ENCODE assay signal across 23 cellular contexts in the genomic region with DNA sequence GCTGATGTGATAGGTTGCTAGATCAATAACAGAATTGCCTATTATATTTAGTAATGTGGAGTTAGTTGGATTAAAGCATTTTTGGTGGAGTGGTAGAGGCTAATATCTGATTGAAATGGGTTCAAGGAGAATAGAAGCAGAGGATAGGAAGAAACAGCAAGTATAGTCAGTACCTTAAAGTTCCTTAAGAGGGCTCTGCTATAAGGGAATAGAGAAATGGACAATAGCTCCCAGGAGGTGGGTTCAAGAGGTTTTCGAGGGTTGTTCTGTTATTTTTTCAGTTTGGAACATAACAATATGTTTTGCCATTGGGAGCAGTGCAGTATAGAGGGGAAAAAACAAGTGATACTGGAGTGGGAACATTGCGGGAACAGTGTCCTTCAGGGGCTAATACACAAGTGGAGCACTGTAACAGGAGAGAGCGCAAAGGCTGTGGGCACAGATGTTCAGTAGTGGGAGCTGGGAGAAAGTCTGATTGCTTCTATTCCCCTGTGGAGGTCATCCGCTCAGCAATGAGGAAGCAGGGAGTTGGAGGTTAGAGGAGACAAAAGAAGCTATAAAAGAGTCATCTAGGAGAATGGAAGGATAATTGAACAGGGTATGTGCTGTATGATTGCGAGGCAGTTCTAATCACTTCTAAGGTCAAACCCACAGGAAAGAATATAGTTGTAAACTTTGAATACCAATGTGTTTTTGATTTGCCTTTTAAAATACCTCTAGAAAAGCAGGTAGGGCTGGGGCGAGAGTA. TPM values are rescaled to one million over a fixed set of nuclear protein-coding genes. Genes with fewer than 3 reads are reported as not detected.
A peak's percentile ranks its signal among the peaks of the same experiment; 100 is the strongest.
DNase-seq lines count a peak whose midpoint lies in the region; ATAC-seq and TF ChIP-seq lines count a peak whose summit lies in the region.
"Had no signal": no experiment of that assay in that cellular context is flagged by ENCODE, and none has a peak within 500 bp of the region (broad histone marks: within the 10 kb centered on the region; RNA-seq: fewer than 3 reads in every experiment).

No MANE protein-coding gene starts in this region.

- POLR2A ChIA-PET in AG04450 (lab: Yijun Ruan, JAX) (no interaction called here), OCI-LY7 (lab: Charles Lee) (interaction anchor here (1.0 to 1.4 kb wide), 2 partner anchors 25 to 228 kb away, joined by 3 read pairs; no protein-coding TSS in a partner anchor)

- H3K79me2 ChIP-seq in GM23338 (replicated peaks; ENCODE audit: insufficient read depth), result peaks cover 36% of the 10 kb centered on the region
- peaks cover 32% of the 10 kb centered on the region for H3K79me2 ChIP-seq in OCI-LY7 (ENCODE audit: insufficient read depth, low read depth, low read length)

- peaks cover 11% of the 10 kb centered on the region; the same call in 2 of the 3 replicates for H3K4me1 Mint-ChIP-seq in GM23338

- peaks cover 9% of the 10 kb centered on the region; the same call in 1 of the 2 replicates for H3K4me1 ChIP-seq in GM23338 (ENCODE audit: insufficient read depth)
- peaks cover 26% of the 10 kb centered on the region for H3K4me1 ChIP-seq in OCI-LY7 (ENCODE audit: insufficient read depth, low read length, poor library complexity, severe bottlenecking)

- no peaks in the 10 kb centered on the region for H3K9me2 ChIP-seq in GM23338 (ENCODE audit: insufficient read depth)
- no peaks in the 10 kb centered on the region for H3K9me2 ChIP-seq in OCI-LY7 (ENCODE audit: insufficient read depth, low read length)

- H3K27ac Mint-ChIP-seq in GM23338, result no peak overlapping the region
- H3K27ac Mint-ChIP-seq: activated naive CD4-positive, alpha-beta T cell treated with anti-CD3 and anti-CD28 coated beads for 36 hours; CD14-positive monocyte; natural killer cell had no signal

- no peaks in the 10 kb centered on the region for H3F3A ChIP-seq in GM23338 (replicated peaks; ENCODE audit: low read depth)

- H2AFZ ChIP-seq in GM23338, result no peak overlapping the region
- no peak overlapping the region for H2AFZ ChIP-seq in OCI-LY7 (ENCODE audit: low read length)
- H2AFZ ChIP-seq: GM23248 had no signal

- intact Hi-C loops in OCI-LY7 (cut with micrococcal nuclease; ENCODE audit: unreplicated experiment), result no loop called here

- no peaks in the 10 kb centered on the region; the same call in 2 of the 3 replicates for H3K9me3 Mint-ChIP-seq in GM23338
- H3K9me3 Mint-ChIP-seq: activated naive CD4-positive, alpha-beta T cell treated with anti-CD3 and anti-CD28 coated beads for 36 hours; activated T-cell treated with anti-CD3 and anti-CD28 coated beads, Interleukin-2, amount 50 U/mL, for 4 hours; CD14-positive monocyte; natural killer cell; stimulated activated effector memory CD8-positive, alpha-beta T cell treated with anti-CD3 and anti-CD28 coated beads, Interleukin-12 subunit alpha, Interleukin-12 subunit beta, amount 100 ng/mL, for 72 hours had no signal

- peaks cover 19% of the 10 kb centered on the region; the same call in 2 of the 3 replicates for H3K36me3 Mint-ChIP-seq in GM23338 (ENCODE audit: low read depth)

- H3K27me3 ChIP-seq in AG04450 (ENCODE audit: control insufficient read depth, insufficient read depth, low read length) (no peaks in the 10 kb centered on the region), GM23338 (ENCODE audit: insufficient read depth) (no peaks in the 10 kb centered on the region)

- CTCF ChIA-PET in AG04450 (lab: Charles Lee) (interaction anchor here (0.6 to 1.0 kb wide), 2 partner anchors 144 to 167 kb away, joined by 3 to 5 read pairs; no protein-coding TSS in a partner anchor), OCI-LY7 (lab: Charles Lee; ENCODE audit: unreplicated experiment) (interaction anchor here (0.5 kb wide), 1 partner anchor 193 kb away, joined by 9 read pairs; no protein-coding TSS in a partner anchor)

- H3K9me3 ChIP-seq in AG04450 (ENCODE audit: control insufficient read depth, insufficient read depth, low read length) (no peaks in the 10 kb centered on the region), OCI-LY7 (ENCODE audit: low read length) (no peaks in the 10 kb centered on the region)

- H4K20me1 ChIP-seq in GM23338 (replicated peaks; ENCODE audit: insufficient read depth) (peaks cover 6% of the 10 kb centered on the region; the same call in 1 of the 2 replicates), OCI-LY7 (ENCODE audit: insufficient read depth, low read length) (peaks cover 8% of the 10 kb centered on the region; the same call in 1 of the 2 replicates)

- H3K4me3 Mint-ChIP-seq in GM23338, result no peak overlapping the region
- H3K4me3 Mint-ChIP-seq: activated naive CD4-positive, alpha-beta T cell treated with anti-CD3 and anti-CD28 coated beads for 36 hours; activated T-cell treated with anti-CD3 and anti-CD28 coated beads, Interleukin-2, amount 50 U/mL, for 4 hours; CD14-positive monocyte; natural killer cell; stimulated activated effector memory CD8-positive, alpha-beta T cell treated with anti-CD3 and anti-CD28 coated beads, Interleukin-12 subunit alpha, Interleukin-12 subunit beta, amount 100 ng/mL, for 72 hours had no signal

- no peaks in the 10 kb centered on the region; the same call in 1 of the 2 replicates for H3K36me3 ChIP-seq in GM23338 (ENCODE audit: insufficient read depth)
- H3K36me3 ChIP-seq in OCI-LY7 (ENCODE audit: insufficient read depth, low read length), result peaks cover 57% of the 10 kb centered on the region

- H3K4me3 ChIP-seq in AG04450 (ENCODE audit: low read depth, low read length) (no peak overlapping the region), GM23338 (no peak overlapping the region), OCI-LY7 (ENCODE audit: low read depth, low read length, poor library complexity, severe bottlenecking) (no peak overlapping the region)
- H3K4me3 ChIP-seq: GM23248 had no signal

- no peak for ATAC-seq in GM23338
- no peak for ATAC-seq in GM18868 (IDR thresholded peaks at IDR 0.05; ENCODE audit: unreplicated experiment)
- ATAC-seq: activated T-cell treated with anti-CD3 and anti-CD28 coated beads, Interleukin-2, amount 50 U/mL, for 4 hours; left cardiac atrium; natural killer cell; stimulated activated effector memory CD8-positive, alpha-beta T cell treated with anti-CD3 and anti-CD28 coated beads, Interleukin-12 subunit alpha, Interleukin-12 subunit beta, amount 100 ng/mL, for 72 hours had no signal

- DNase-seq in AG04450 (ENCODE audit: low read depth, low spot score) (no peak), GM23338 (ENCODE audit: low spot score) (peak; percentile 27), OCI-LY7 (ENCODE audit: low spot score) (no peak), islet precursor cell (peak; percentile 43), NCI-H187 treated with DMSO at 0.1 percent for 48 hours (lab: John Stamatoyannopoulos, UW) (no peak), amniotic stem cell (lab: John Stamatoyannopoulos, UW) (no peak)
- DNase-seq in stimulated activated CD4-positive, alpha-beta T cell treated with anti-CD3 and anti-CD28 coated beads, Interleukin-4, amount 100 ng/mL, for 24 hours, result no peak
- DNase-seq: activated CD4-positive, alpha-beta T cell treated with anti-CD3 and anti-CD28 coated beads for 1 hour; activated CD8-positive, alpha-beta memory T cell treated with anti-CD3 and anti-CD28 coated beads for 24 hours; activated naive CD4-positive, alpha-beta T cell treated with anti-CD3 and anti-CD28 coated beads for 36 hours; activated T-cell treated with anti-CD3 and anti-CD28 coated beads, Interleukin-2, amount 50 U/mL, for 4 hours; central memory CD4-positive, alpha-beta T cell; effector CD4-positive, alpha-beta T cell; GM23248; IMR-90; left cardiac atrium; natural killer cell; NCI-H1048; NCI-H2081; NCI-H510A had no signal

- no TSS peak for BruUV-seq in OCI-LY7 (replicated peaks; lab: Mats Ljungman, UMichigan)

- H3K4me2 ChIP-seq in GM23338 (no peak overlapping the region), OCI-LY7 (ENCODE audit: low read length) (peak overlapping the region; percentile 24; the same call in 1 of the 2 replicates)

- H3K27me3 Mint-ChIP-seq in GM23338 (ENCODE audit: insufficient read depth, low read depth, poor library complexity), result peaks cover 8% of the 10 kb centered on the region

- H3K27ac ChIP-seq in AG04450 (ENCODE audit: low read depth, low read length), result no peak overlapping the region
- no peak overlapping the region for H3K27ac ChIP-seq in GM23338 (ENCODE audit: low read depth)
- H3K27ac ChIP-seq in OCI-LY7 (ENCODE audit: low read depth, low read length, poor library complexity, severe bottlenecking), result no peak overlapping the region
- H3K27ac ChIP-seq: GM23248 had no signal

- TF ChIP-seq CTCF in AG04450 (IDR thresholded peaks at IDR 0.05; ENCODE audit: low read depth, low read length) (peak; percentile 9; the same call in 1 of the 2 replicates), GM23338 (conservative IDR thresholded peaks at IDR 0.05; ENCODE audit: low read depth in 2 of 2) (0 out of 4 replicates have a peak, but pooled peaks of 1 of the 2 experiments have one; percentile 24), OCI-LY7 (conservative IDR thresholded peaks at IDR 0.05; ENCODE audit: low read length) (peak; percentile 49)

TF ChIP-seq in GM23338, 12 proteins besides CTCF, POLR2A, EP300 and RAD21 (continues in another document):
- TF ChIP-seq ETS1 (IDR thresholded peaks at IDR 0.05), result no peak

RNA-seq across cellular contexts. Expression of gene MRPS11, which starts 3.3 kb away (rescaled TPM):
- 55.6 and 65.0 TPM in 2 replicates for polyA plus RNA-seq in AG04450 (2011; rRNA removed)
- polyA minus RNA-seq in AG04450 (2011; rRNA and poly(A)+ RNA removed), result 20.1 and 23.4 TPM in 2 replicates
- 35.8 and 36.3 TPM in 2 replicates for total RNA-seq in GM23338 (2014; rRNA removed; shearing (Covaris generic))
- 49.6 and 57.9 TPM in 2 replicates for polyA plus RNA-seq in GM23338 (2016; fragmentation: Nextera tagmentation; extraction: Ambion mirVana)
- total RNA-seq in OCI-LY7 (2014; rRNA removed; shearing (Covaris generic)), result 49.8 and 61.6 TPM in 2 replicates
- 82.6 and 84.0 TPM in 2 replicates for total RNA-seq in OCI-LY7 (2022)

RNA-seq across cellular contexts. Expression of gene MRPL46, which starts 3.6 kb away (rescaled TPM):
- polyA plus RNA-seq in AG04450 (2011; rRNA removed) (23.1 and 28.0 TPM in 2 replicates), GM23338 (2016; fragmentation: Nextera tagmentation; extraction: Ambion mirVana) (35.9 and 39.1 TPM in 2 replicates)
- polyA minus RNA-seq in AG04450 (2011; rRNA and poly(A)+ RNA removed), result 6.4 and 7.6 TPM in 2 replicates
- 20.9 and 26.1 TPM in 2 replicates for total RNA-seq in GM23338 (2014; rRNA removed; shearing (Covaris generic))
- total RNA-seq in OCI-LY7 (2014; rRNA removed; shearing (Covaris generic)), result 30.4 and 32.4 TPM in 2 replicates
- 32.3 and 37.2 TPM in 2 replicates for total RNA-seq in OCI-LY7 (2022)

Comparison
In these comparisons a context has a peak if more than half of its experiments do, and no peak if none do; other contexts are left out.
1. DNase-seq: peak in GM23338 (single experiment) and islet precursor cell (single experiment); none in AG04450 (single experiment), OCI-LY7 (single experiment), NCI-H187 treated with DMSO at 0.1 percent for 48 hours (single experiment), amniotic stem cell (single experiment) and stimulated activated CD4-positive, alpha-beta T cell treated with anti-CD3 and anti-CD28 coated beads, Interleukin-4, amount 100 ng/mL, for 24 hours (single experiment).